In genomic region chr4:17578482-17578891, GRCh38 we compare ENCODE assay signal across 8 cellular contexts. TPM values are rescaled to one million over a fixed set of nuclear protein-coding genes. Genes with fewer than 3 reads are reported as not detected.
DNase-seq lines count a peak whose midpoint lies in the region; ATAC-seq, FAIRE-seq and TF ChIP-seq lines count a peak whose summit lies in the region.

No MANE protein-coding gene starts in this region.

- H3K4me1 ChIP-seq in A673 (ENCODE audit: insufficient read depth, low read length, poor library complexity, severe bottlenecking) (no peaks in the 10 kb centered on the region), RWPE2 (ENCODE audit: insufficient read depth, poor library complexity, severe bottlenecking) (peaks cover 4% of the 10 kb centered on the region), esophagus muscularis mucosa (peaks cover 25 to 41% (median 34%) of the 10 kb centered on the region in 4 donors)

- no TSS peak for BruUV-seq in A673 (replicated peaks; lab: Mats Ljungman, UMichigan)

- no peak for TF ChIP-seq POLR2A in esophagus muscularis mucosa (IDR thresholded peaks at IDR 0.05; ENCODE audit: low read depth)

- CTCF ChIA-PET in A673 (lab: Charles Lee), result no interaction called here

- H3K36me3 ChIP-seq in A673 (ENCODE audit: insufficient read depth, low read length, poor library complexity, severe bottlenecking) (peaks cover 12% of the 10 kb centered on the region), RWPE2 (ENCODE audit: low read depth) (peaks cover 36% of the 10 kb centered on the region), esophagus muscularis mucosa (peaks cover 15 to 40% (median 29%) of the 10 kb centered on the region in 4 donors)

- no peak for FAIRE-seq in HTR-8/SVneo (lab: Jason Lieb, UNC)

- POLR2A ChIA-PET in A673 (lab: Charles Lee; ENCODE audit: low non-redundant PET), result no interaction called here

- H3K27me3 ChIP-seq in A673 (replicated peaks; ENCODE audit: insufficient read depth, low read depth, low read length, poor library complexity), result no peaks in the 10 kb centered on the region
- no peaks in the 10 kb centered on the region for H3K27me3 ChIP-seq in RWPE2 (ENCODE audit: insufficient read depth, poor library complexity, severe bottlenecking)
- no peaks in the 10 kb centered on the region for H3K27me3 ChIP-seq in esophagus muscularis mucosa

- WGBS in esophagus muscularis mucosa, result 65% methylated on average over 6 of the region's 6 CpGs

- no peak for TF ChIP-seq EP300 in esophagus muscularis mucosa (IDR thresholded peaks at IDR 0.05)

- peak overlapping the region; percentile 69 for H3K4me3 ChIP-seq in A673 (ENCODE audit: low read depth, low read length, poor library complexity, severe bottlenecking)
- peak overlapping the region; percentile 70 for H3K4me3 ChIP-seq in RWPE2 (ENCODE audit: severe bottlenecking)
- peak overlapping the region; percentile 73 to 88 (median 78) for H3K4me3 ChIP-seq in esophagus muscularis mucosa
- peak overlapping the region; percentile 74 for H3K4me3 ChIP-seq in retinal pigment epithelial cell (ENCODE audit: low read length)

- H3K27ac ChIP-seq in A673 (ENCODE audit: low read depth, low read length, poor library complexity, severe bottlenecking) (no peak overlapping the region), RWPE2 (ENCODE audit: poor library complexity, severe bottlenecking) (no peak overlapping the region), esophagus muscularis mucosa (replicated peaks in 1 of 4) (peak overlapping the region; percentile 89 to 97 (median 93))

- DNase-seq in A673 (ENCODE audit: low spot score), result no peak
- DNase-seq in RWPE2 (ENCODE audit: low spot score), result no peak
- no peak for DNase-seq in esophagus muscularis mucosa (ENCODE audit: extremely low spot score)
- DNase-seq in retinal pigment epithelial cell (ENCODE audit: low read depth), result no peak
- no peak for DNase-seq in SK-N-DZ (ENCODE audit: low spot score)
- no peak for DNase-seq in HTR-8/SVneo (ENCODE audit: insufficient read length, low spot score)

- intact Hi-C loops in A673 (cut with micrococcal nuclease; ENCODE audit: unreplicated experiment) (no loop called here), esophagus muscularis mucosa (cut with DNase I) (loop anchor here (5.0 kb wide), 2 partner anchors 234 to 444 kb away; partner anchors contain the start of genes DCAF16, LCORL and NCAPG)

- TF ChIP-seq CTCF in A673 (conservative IDR thresholded peaks at IDR 0.05; ENCODE audit: low read depth, low read length) (no peak), RWPE2 (IDR thresholded peaks at IDR 0.05; ENCODE audit: poor library complexity, severe bottlenecking) (no peak), esophagus muscularis mucosa (IDR thresholded peaks at IDR 0.05) (no peak), retinal pigment epithelial cell (conservative IDR thresholded peaks at IDR 0.05; ENCODE audit: low read depth, low read length) (no peak)

- H3K9me3 ChIP-seq in A673 (ENCODE audit: low read depth, low read length, poor library complexity, severe bottlenecking) (no peaks in the 10 kb centered on the region), RWPE2 (ENCODE audit: severe bottlenecking) (no peaks in the 10 kb centered on the region), esophagus muscularis mucosa (no peaks in the 10 kb centered on the region)

- ATAC-seq in GM18861 (IDR thresholded peaks at IDR 0.05; ENCODE audit: unreplicated experiment) (peak; percentile 34), HG03064 (IDR thresholded peaks at IDR 0.05; ENCODE audit: low read depth, unreplicated experiment) (peak; percentile 25), RWPE2 (ENCODE audit: low read depth) (no peak)

RNA-seq across cellular contexts. Expression of gene LAP3, which starts 1.5 kb away (rescaled TPM):
- total RNA-seq in A673 (2021), result 53.8 and 54.1 TPM in 2 replicates
- 100 to 1,000 TPM in 1 of 4 donors, 10 to 100 TPM in 3; 72.3 to 117 (median 78.9) TPM for total RNA-seq in esophagus muscularis mucosa
- 61.4 and 63.7 TPM in 2 replicates for polyA plus RNA-seq in SK-N-DZ (2014; cell fraction: cytosol; rRNA removed)
- 31.5 and 31.8 TPM in 2 replicates for polyA plus RNA-seq in SK-N-DZ (2014; cell fraction: nucleus; rRNA removed)

RNA-seq across cellular contexts. Expression of gene MED28, which starts 36.0 kb away (rescaled TPM):
- 46.6 and 48.8 TPM in 2 replicates for total RNA-seq in A673 (2021)
- 10 to 100 TPM; 11.8 to 22.8 (median 14.2) TPM for total RNA-seq in esophagus muscularis mucosa
- polyA plus RNA-seq in SK-N-DZ (2014; cell fraction: cytosol; rRNA removed), result 15.3 and 15.8 TPM in 2 replicates
- polyA plus RNA-seq in SK-N-DZ (2014; cell fraction: nucleus; rRNA removed), result 16.8 and 26.4 TPM in 2 replicates

Comparison
In these comparisons a context has a peak if more than half of its experiments do, and no peak if none do; other contexts are left out.
1. H3K27ac ChIP-seq: peak in esophagus muscularis mucosa (4 of 4); none in A673 (single experiment) and RWPE2 (single experiment).
2. Peak in every context shown above with its lines, with median percentiles within 50 percentile points of each other: H3K4me3 ChIP-seq.